In the genomic region with DNA sequence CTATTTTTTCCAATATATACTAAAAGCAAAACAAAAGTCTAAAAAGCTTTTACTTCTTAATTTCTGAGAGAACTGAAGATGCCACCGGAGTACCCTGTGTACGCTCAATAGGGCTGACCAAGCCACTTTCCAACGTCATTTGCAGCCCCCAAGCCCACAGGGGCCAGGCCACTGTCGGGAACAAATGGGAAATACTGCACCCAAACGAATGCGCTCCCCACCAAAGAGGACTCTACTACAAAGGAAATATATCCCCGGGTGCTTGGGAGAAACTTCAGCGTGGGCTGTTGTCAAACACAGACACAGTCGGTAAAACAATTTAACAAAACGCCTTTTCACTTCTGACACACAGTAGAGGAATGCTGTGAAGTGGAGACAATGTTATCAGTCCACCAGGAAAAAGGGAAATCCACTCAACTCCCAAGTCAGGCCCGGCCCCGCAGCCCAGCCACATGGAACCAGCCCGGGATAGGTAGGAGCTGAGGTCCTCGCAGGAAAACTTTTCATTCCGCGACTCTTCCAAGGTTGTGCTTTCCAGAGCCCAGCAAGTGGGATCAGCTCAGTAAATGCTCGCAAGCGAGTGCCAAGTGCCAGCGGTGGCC, we compare ENCODE assay signal across 8 cellular contexts. TPM values are rescaled to one million over a fixed set of nuclear protein-coding genes. Genes with fewer than 3 reads are reported as not detected.
DNase-seq lines count a peak whose midpoint lies in the region; TF ChIP-seq lines count a peak whose summit lies in the region.

No MANE protein-coding gene starts in this region.

- H3K27me3 ChIP-seq in ACC112 (ENCODE audit: insufficient read depth, low read length) (no peaks in the 10 kb centered on the region), thymus (ENCODE audit: control insufficient read depth, insufficient read depth) (peaks cover 33% of the 10 kb centered on the region)

- DNase-seq in HT1080 (ENCODE audit: low read depth) (peak; percentile 34), kidney tubule cell (ENCODE audit: low spot score) (peak; percentile 72), mucosa of gallbladder (ENCODE audit: low spot score) (no peak), NCI-H2107 treated with DMSO at 0.1 percent for 48 hours (lab: John Stamatoyannopoulos, UW; ENCODE audit: unreplicated experiment) (no peak)
- DNase-seq in stimulated activated naive CD4-positive, alpha-beta T cell (lab: John Stamatoyannopoulos, UW), result no peak

- peaks cover 11% of the 10 kb centered on the region for H3K27me3 Mint-ChIP-seq in brain

- TF ChIP-seq CTCF in brain (conservative IDR thresholded peaks at IDR 0.05), result no peak

- peak overlapping the region; percentile 80 for H2AFZ ChIP-seq in ACC112 (ENCODE audit: low read length, unreplicated experiment)

- H3K9me3 Mint-ChIP-seq in brain, result peaks cover 0 to 4% (median 0%) of the 10 kb centered on the region in 5 experiments

- no peaks in the 10 kb centered on the region for H3K36me3 Mint-ChIP-seq in brain

- H3K4me3 ChIP-seq in ACC112 (ENCODE audit: low read depth, low read length), result peak overlapping the region; percentile 94
- peak overlapping the region; percentile 73 for H3K4me3 ChIP-seq in thymus (ENCODE audit: low read length)

- H3K36me3 ChIP-seq in ACC112 (ENCODE audit: insufficient read depth, low read length), result no peaks in the 10 kb centered on the region
- no peaks in the 10 kb centered on the region for H3K36me3 ChIP-seq in thymus (ENCODE audit: control insufficient read depth, insufficient read depth)

- H3K4me1 ChIP-seq in ACC112 (ENCODE audit: control insufficient read depth, insufficient read depth, low read length, unreplicated experiment) (peaks cover 26% of the 10 kb centered on the region), thymus (ENCODE audit: control insufficient read depth, insufficient read depth, low read length) (peaks cover 12% of the 10 kb centered on the region)

- no peaks in the 10 kb centered on the region for H3K9me3 ChIP-seq in thymus (ENCODE audit: control insufficient read depth)

- peak overlapping the region; percentile 54 to 93 (median 80) for H3K27ac Mint-ChIP-seq in brain

- peaks cover 56% of the 10 kb centered on the region for H3K79me2 ChIP-seq in ACC112 (ENCODE audit: control insufficient read depth, insufficient read depth, low read length, unreplicated experiment)

- peak overlapping the region; percentile 86 to 94 (median 91) for H3K4me3 Mint-ChIP-seq in brain

- H3K4me1 Mint-ChIP-seq in brain, result peaks cover 63% of the 10 kb centered on the region

- 30% methylated on average over 19 of the region's 19 CpGs for WGBS in thymus

- H3K27ac ChIP-seq in ACC112 (ENCODE audit: low read depth, low read length) (peak overlapping the region; percentile 6; the same call in 1 of the 2 replicates), thymus (ENCODE audit: low read depth) (no peak overlapping the region)

RNA-seq across cellular contexts. Expression of a gene that starts 1.4 kb away (rescaled TPM):
- total RNA-seq in HT1080 (2014; rRNA removed; shearing (Covaris generic)), result 52.3 and 55.3 TPM in 2 replicates
- 35.9 and 51.1 TPM in 2 replicates for polyA plus RNA-seq in HT1080 (2015; cell fraction: cytosol; rRNA removed)
- 47.8 and 47.9 TPM in 2 replicates for polyA plus RNA-seq in HT1080 (2015; cell fraction: nucleus; rRNA removed)
- 33.7 TPM for polyA plus RNA-seq in brain (ENCODE audit: insufficient read depth, low read depth, low replicate concordance)
- 13.3 TPM for polyA plus RNA-seq in thymus
- total RNA-seq in mucosa of gallbladder, result 39.6 TPM

Comparison
In these comparisons a context has a peak if more than half of its experiments do, and no peak if none do; other contexts are left out.
1. DNase-seq: peak in HT1080 (single experiment) and kidney tubule cell (single experiment); none in mucosa of gallbladder (single experiment), NCI-H2107 treated with DMSO at 0.1 percent for 48 hours (single experiment) and stimulated activated naive CD4-positive, alpha-beta T cell (0 of 6).